8 cellular contexts compared by ENCODE assay signal in the genomic region with DNA sequence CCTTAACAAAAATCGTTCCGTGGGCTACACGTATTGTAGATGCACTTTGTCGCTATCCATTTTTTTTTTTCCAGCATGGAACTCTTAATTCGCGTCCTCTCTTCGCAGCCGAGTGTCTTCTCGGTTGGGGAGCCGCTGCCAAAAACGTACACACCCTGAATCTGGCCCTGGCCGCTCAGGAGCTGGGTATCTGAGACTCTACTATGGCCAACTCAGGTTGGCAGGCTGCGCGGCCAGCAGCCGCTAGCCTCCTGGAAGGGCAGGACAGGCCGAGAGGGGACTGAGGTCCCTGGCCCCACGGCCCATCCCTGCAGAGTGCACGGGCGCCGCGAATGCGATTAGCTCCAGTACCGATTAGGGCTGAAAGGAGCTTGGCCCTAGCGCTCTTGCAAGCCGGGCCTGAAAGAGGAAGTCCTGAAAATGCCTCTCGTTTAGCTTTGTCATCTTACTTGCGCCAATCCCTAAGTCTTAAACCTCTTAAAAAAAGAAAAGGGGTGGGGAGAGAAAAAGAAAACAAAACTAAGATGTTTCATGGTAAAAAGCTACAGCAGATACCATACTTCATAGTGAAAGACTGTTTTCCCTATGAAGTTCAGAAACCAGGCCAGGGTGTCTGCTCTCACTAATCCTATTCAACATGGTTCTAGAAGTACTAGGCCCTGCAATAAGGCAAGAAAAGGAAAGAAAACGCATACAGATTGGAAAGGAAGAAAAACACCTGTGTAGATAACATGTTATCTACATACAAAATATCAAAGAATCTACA.
DNase-seq lines count a peak whose midpoint lies in the region; ATAC-seq and TF ChIP-seq lines count a peak whose summit lies in the region.

No MANE protein-coding gene starts in this region.

- no peaks in the 10 kb centered on the region for H3K9me3 ChIP-seq in T-helper 17 cell (ENCODE audit: control insufficient read depth, low read length, poor library complexity, severe bottlenecking)
- H3K9me3 ChIP-seq in iPS-20b (ENCODE audit: insufficient read depth, low read depth, low read length), result peaks cover 5% of the 10 kb centered on the region; the same call in 1 of the 2 replicates

- peaks cover 2% of the 10 kb centered on the region for H3K36me3 Mint-ChIP-seq in T-helper 17 cell (ENCODE audit: low read depth)

- H3K4me1 Mint-ChIP-seq in T-helper 17 cell, result peaks cover 20% of the 10 kb centered on the region

- peaks cover 20% of the 10 kb centered on the region for H3K4me1 ChIP-seq in ACC112 (ENCODE audit: control insufficient read depth, insufficient read depth, low read length, unreplicated experiment)
- peaks cover 20% of the 10 kb centered on the region for H3K4me1 ChIP-seq in iPS-20b (ENCODE audit: insufficient read depth, low read length)

- no peak for TF ChIP-seq CTCF in astrocyte of the spinal cord (IDR thresholded peaks at IDR 0.05; ENCODE audit: low read depth, low read length)

- peak overlapping the region; percentile 94 for H2AFZ ChIP-seq in ACC112 (ENCODE audit: low read length, unreplicated experiment)

- no peaks in the 10 kb centered on the region for H3K27me3 ChIP-seq in ACC112 (ENCODE audit: insufficient read depth, low read length)
- H3K27me3 ChIP-seq in iPS-20b (ENCODE audit: insufficient read depth, low read length), result peaks cover 42% of the 10 kb centered on the region

- peak; percentile 24 to 32 (median 26) for DNase-seq in T-helper 17 cell
- peak; percentile 52 for DNase-seq in astrocyte of the spinal cord (ENCODE audit: low read depth, low spot score)
- peak; percentile 38 for DNase-seq in stimulated activated CD4-positive, alpha-beta T cell treated with anti-CD3 and anti-CD28 coated beads, Interleukin-12 subunit alpha, Interleukin-12 subunit beta, amount 100 ng/mL, for 4 hours
- no peak for DNase-seq in NK-92 treated with Interleukin-12 subunit alpha and Interleukin-12 subunit beta, amount 100 ng/mL, for 24 hours (lab: John Stamatoyannopoulos, UW)

- in situ Hi-C loops in astrocyte of the spinal cord (cut with HindIII; ENCODE audit: low sequenced_read_pairs), result no loop called here

- H3K79me2 ChIP-seq in ACC112 (ENCODE audit: control insufficient read depth, insufficient read depth, low read length, unreplicated experiment), result peaks cover 33% of the 10 kb centered on the region

- H3K27ac Mint-ChIP-seq in T-helper 17 cell, result peak overlapping the region; percentile 95

- H3K27ac ChIP-seq in ACC112 (ENCODE audit: low read depth, low read length) (peak overlapping the region; percentile 46), iPS-20b (ENCODE audit: low read length) (no peak overlapping the region)

- H3K4me3 ChIP-seq in ACC112 (ENCODE audit: low read depth, low read length) (peak overlapping the region; percentile 76), astrocyte of the spinal cord (ENCODE audit: low read depth, low read length) (peak overlapping the region; percentile 36), iPS-20b (ENCODE audit: low read length) (peak overlapping the region; percentile 82)

- peak overlapping the region; percentile 97 for H3K4me3 Mint-ChIP-seq in T-helper 17 cell

- no peaks in the 10 kb centered on the region for H3K27me3 Mint-ChIP-seq in T-helper 17 cell

- H3K36me3 ChIP-seq in ACC112 (ENCODE audit: insufficient read depth, low read length) (no peaks in the 10 kb centered on the region), iPS-20b (ENCODE audit: insufficient read depth, low read depth, low read length) (no peaks in the 10 kb centered on the region)

- peak overlapping the region; percentile 47; the same call in 1 of the 2 replicates for H3K9ac ChIP-seq in iPS-20b (ENCODE audit: low read depth, low read length)

- ATAC-seq in GM18909 (IDR thresholded peaks at IDR 0.05; ENCODE audit: poor library complexity, unreplicated experiment) (peak; percentile 59), HG03135 (IDR thresholded peaks at IDR 0.05; ENCODE audit: unreplicated experiment) (peak; percentile 61), T-helper 17 cell (peak; percentile 58)
